8 cellular contexts compared by ENCODE assay signal in genomic region chr5:141051526-141051876, GRCh38. TPM values are rescaled to one million over a fixed set of nuclear protein-coding genes. Genes with fewer than 3 reads are reported as not detected.
DNase-seq lines count a peak whose midpoint lies in the region; ATAC-seq, FAIRE-seq and TF ChIP-seq lines count a peak whose summit lies in the region.

No MANE protein-coding gene starts in this region.

- no peak overlapping the region for H2BK120ac ChIP-seq in mesenchymal stem cell (ENCODE audit: low read depth, low read length)

- H3K27me3 Mint-ChIP-seq in activated T-cell treated with anti-CD3 and anti-CD28 coated beads, Interleukin-2, amount 50 U/mL, for 72 hours (ENCODE audit: low read depth): peaks cover 29% of the 10 kb centered on the region

- H3K4ac ChIP-seq in mesenchymal stem cell (ENCODE audit: low read depth in 1 of 2, low read length in 2 of 2): no peak overlapping the region

- peak overlapping the region; percentile 59 to 72 for H3K4me3 Mint-ChIP-seq in activated T-cell treated with anti-CD3 and anti-CD28 coated beads, Interleukin-2, amount 50 U/mL, for 72 hours

- no peak overlapping the region for H3K23ac ChIP-seq in mesenchymal stem cell (ENCODE audit: low read length in 2 of 2)

- no peak for TF ChIP-seq EP300 in transverse colon (IDR thresholded peaks at IDR 0.05; ENCODE audit: low read depth)

- WGBS in mesenchymal stem cell: 4% methylated on average over 19 of the region's 19 CpGs
- WGBS in transverse colon (ENCODE audit: low coverage in 1 of 2), 2 donors: 32 to 43% methylated on average over 11 to 17 of the region's 19 CpGs

- H3K27me3 ChIP-seq in breast epithelium (no peaks in the 10 kb centered on the region), mesenchymal stem cell (ENCODE audit: control insufficient read depth in 1 of 2, insufficient read depth in 1 of 2, low read length in 2 of 2) (peaks cover 7 to 14% of the 10 kb centered on the region in 2 experiments), transverse colon (peaks cover 12% of the 10 kb centered on the region), SJCRH30 (0 out of 2 replicates have a peak, but pooled peaks cover 5% of the 10 kb centered on the region)

- CTCF ChIA-PET in HEK293T (lab: Yijun Ruan, JAX): interaction anchor here (0.7 kb wide), 1 partner anchor 182 kb away, joined by 3 read pairs; no protein-coding TSS in a partner anchor

- H3K18ac ChIP-seq in mesenchymal stem cell (ENCODE audit: low read depth in 1 of 2, low read length in 2 of 2): no peak overlapping the region

- H3K4me1 ChIP-seq in breast epithelium (peaks cover 0 to 5% of the 10 kb centered on the region in 2 donors), mesenchymal stem cell (ENCODE audit: control insufficient read depth, insufficient read depth, low read depth, low read length) (peaks cover 7% of the 10 kb centered on the region), transverse colon (no peaks in the 10 kb centered on the region), SJCRH30 (no peaks in the 10 kb centered on the region)

- H3K4me2 ChIP-seq in mesenchymal stem cell (ENCODE audit: low read length, poor library complexity, severe bottlenecking): peak overlapping the region; percentile 100

- no peaks in the 10 kb centered on the region for H3K79me1 ChIP-seq in mesenchymal stem cell (replicated peaks; ENCODE audit: low read length, poor library complexity, severe bottlenecking)

- no peak overlapping the region for H3K27ac ChIP-seq in breast epithelium
- no peak overlapping the region for H3K27ac ChIP-seq in mesenchymal stem cell (ENCODE audit: low read length, poor library complexity, severe bottlenecking)
- no peak overlapping the region for H3K27ac ChIP-seq in transverse colon
- H3K27ac ChIP-seq in SJCRH30: no peak overlapping the region

- no peak for FAIRE-seq in H54 (lab: Jason Lieb, UNC)

- TF ChIP-seq POLR2A in breast epithelium (IDR thresholded peaks at IDR 0.05): no peak
- no peak for TF ChIP-seq POLR2A in transverse colon (IDR thresholded peaks at IDR 0.05)
- no peak for TF ChIP-seq POLR2A in H54 (IDR thresholded peaks at IDR 0.05; ENCODE audit: low read depth, low read length)

- peak overlapping the region; percentile 49 for H4K8ac ChIP-seq in mesenchymal stem cell (ENCODE audit: low read length)

- H3K9me3 ChIP-seq in breast epithelium: no peaks in the 10 kb centered on the region
- peaks cover 26% of the 10 kb centered on the region for H3K9me3 ChIP-seq in mesenchymal stem cell (ENCODE audit: control insufficient read depth, low read length)
- no peaks in the 10 kb centered on the region for H3K9me3 ChIP-seq in transverse colon
- H3K9me3 ChIP-seq in SJCRH30 (replicated peaks): no peaks in the 10 kb centered on the region

- peaks cover 0 to 4% of the 10 kb centered on the region in 2 donors for H3K36me3 Mint-ChIP-seq in activated T-cell treated with anti-CD3 and anti-CD28 coated beads, Interleukin-2, amount 50 U/mL, for 72 hours (ENCODE audit: insufficient read depth in 2 of 2)

- H3K27ac Mint-ChIP-seq in activated T-cell treated with anti-CD3 and anti-CD28 coated beads, Interleukin-2, amount 50 U/mL, for 72 hours: no peak overlapping the region

- H2AK5ac ChIP-seq in mesenchymal stem cell (ENCODE audit: low read length, severe bottlenecking): no peak overlapping the region

- H3K4me1 Mint-ChIP-seq in activated T-cell treated with anti-CD3 and anti-CD28 coated beads, Interleukin-2, amount 50 U/mL, for 72 hours (ENCODE audit: low read depth): peaks cover 7% of the 10 kb centered on the region

- H4K91ac ChIP-seq in mesenchymal stem cell (ENCODE audit: low read length): no peak overlapping the region

- no peak overlapping the region for H2BK15ac ChIP-seq in mesenchymal stem cell (ENCODE audit: low read depth, poor library complexity, severe bottlenecking)

- H3K14ac ChIP-seq in mesenchymal stem cell (ENCODE audit: low read length in 2 of 2): peak overlapping the region in 1 of 2 experiments; percentile 36

- H3K9me3 Mint-ChIP-seq in activated T-cell treated with anti-CD3 and anti-CD28 coated beads, Interleukin-2, amount 50 U/mL, for 72 hours: peaks cover 0 to 2% of the 10 kb centered on the region in 2 donors

- POLR2A ChIA-PET in HEK293T (lab: Yijun Ruan, JAX): no interaction called here

- no peak overlapping the region for H2BK12ac ChIP-seq in mesenchymal stem cell (ENCODE audit: low read length in 2 of 2)

- TF ChIP-seq CTCF in breast epithelium (IDR thresholded peaks at IDR 0.05) (no peak), transverse colon (IDR thresholded peaks at IDR 0.05) (no peak)

- peak overlapping the region; percentile 39 to 71 (median 64) for H3K4me3 ChIP-seq in breast epithelium
- peak overlapping the region; percentile 63 to 72 for H3K4me3 ChIP-seq in mesenchymal stem cell (ENCODE audit: insufficient read depth in 1 of 2, low read depth in 1 of 2, low read length in 2 of 2)
- peak overlapping the region; percentile 5 to 47 (median 28) for H3K4me3 ChIP-seq in transverse colon
- H3K4me3 ChIP-seq in SJCRH30: no peak overlapping the region

- ATAC-seq in activated T-cell treated with anti-CD3 and anti-CD28 coated beads, Interleukin-2, amount 50 U/mL, for 72 hours (replicated peaks in 1 of 2): no peak

- H2AFZ ChIP-seq in mesenchymal stem cell (ENCODE audit: low read depth, low read length): peak overlapping the region; percentile 93

- no peak for DNase-seq in activated T-cell treated with anti-CD3 and anti-CD28 coated beads, Interleukin-2, amount 50 U/mL, for 72 hours
- DNase-seq in activated T-cell treated with anti-CD3 and anti-CD28 coated beads, Interleukin-2, amount 50 U/mL, for 48 hours: no peak
- DNase-seq in breast epithelium (ENCODE audit: low spot score in 2 of 2) (no peak), mesenchymal stem cell (no peak), transverse colon (no peak), SJCRH30 (no peak), H54 (ENCODE audit: insufficient read length, low spot score) (no peak), HEK293T (ENCODE audit: extremely low spot score) (no peak)

- no peak overlapping the region for H2BK5ac ChIP-seq in mesenchymal stem cell (ENCODE audit: low read depth, low read length, poor library complexity, severe bottlenecking)

- intact Hi-C loops in breast epithelium (cut with DNase I; ENCODE audit: low total_unique reads) (no loop called here), transverse colon (cut with DNase I; ENCODE audit: low total_unique reads) (no loop called here)

- H3K9ac ChIP-seq in mesenchymal stem cell (ENCODE audit: low read length): no peak overlapping the region

- in situ Hi-C loops in transverse colon (cut with MboI; ENCODE audit: low pct_ligation_motif_present in 1 of 4, low pct_unique_long_range_greater_than_20kb in 1 of 4, low sequenced_read_pairs in 3 of 4): no loop called here

- H3K36me3 ChIP-seq in breast epithelium (no peaks in the 10 kb centered on the region), mesenchymal stem cell (ENCODE audit: control insufficient read depth in 1 of 2, insufficient read depth in 2 of 2, low read depth in 1 of 2, low read length in 2 of 2) (no peaks in the 10 kb centered on the region), transverse colon (no peaks in the 10 kb centered on the region), SJCRH30 (no peaks in the 10 kb centered on the region)

TF ChIP-seq in HEK293T, 16 proteins besides CTCF, POLR2A, EP300 and RAD21:
- no peak for TF ChIP-seq CTBP1 (IDR thresholded peaks at IDR 0.05; ENCODE audit: borderline replicate concordance)
- no peak for TF ChIP-seq ELF4 (IDR thresholded peaks at IDR 0.05)
- no peak for TF ChIP-seq FOXA1 (IDR thresholded peaks at IDR 0.05)
- TF ChIP-seq ZNF384 (IDR thresholded peaks at IDR 0.05): no peak
- TF ChIP-seq FOXK2 (IDR thresholded peaks at IDR 0.05): no peak
- TF ChIP-seq SUZ12 (IDR thresholded peaks at IDR 0.05): no peak
- TF ChIP-seq L3MBTL2 (conservative IDR thresholded peaks at IDR 0.05): no peak

RNA-seq across cellular contexts. Expression of gene PCDHB1, which starts 0.3 kb away (rescaled TPM):
- not detected for total RNA-seq in activated T-cell treated with anti-CD3 and anti-CD28 coated beads, Interleukin-2, amount 50 U/mL, for 72 hours
- total RNA-seq in breast epithelium (under 1 TPM in 2 of 3 donors, not detected in 1; under 0.01 TPM), transverse colon (not detected)
- polyA plus RNA-seq in mesenchymal stem cell (2013, experiment 1 of 2): under 0.01 TPM
- under 0.01 TPM for polyA plus RNA-seq in mesenchymal stem cell (2013, experiment 2 of 2)
- total RNA-seq in SJCRH30 (2014; rRNA removed; shearing (Covaris generic)): not detected in 2 replicates

RNA-seq across cellular contexts. Expression of gene PCDHB2, which starts 42.9 kb away (rescaled TPM):
- not detected for total RNA-seq in activated T-cell treated with anti-CD3 and anti-CD28 coated beads, Interleukin-2, amount 50 U/mL, for 72 hours
- total RNA-seq in breast epithelium: 10 to 100 TPM in 1 of 3 donors, 1 to 10 TPM in 2; 3.8 to 10.8 (median 9.8) TPM
- 34.1 TPM for polyA plus RNA-seq in mesenchymal stem cell (2013, experiment 1 of 2)
- polyA plus RNA-seq in mesenchymal stem cell (2013, experiment 2 of 2): 34.2 TPM
- 1 to 10 TPM in 3 of 4 donors, under 1 TPM in 1; 0.80 to 1.9 (median 1.2) TPM for total RNA-seq in transverse colon
- 24.4 and 24.6 TPM in 2 replicates for total RNA-seq in SJCRH30 (2014; rRNA removed; shearing (Covaris generic))

RNA-seq across cellular contexts. Expression of gene PCDHB3, which starts 48.8 kb away (rescaled TPM):
- total RNA-seq in activated T-cell treated with anti-CD3 and anti-CD28 coated beads, Interleukin-2, amount 50 U/mL, for 72 hours: not detected
- total RNA-seq in breast epithelium (1 to 10 TPM; 3.4 to 6.2 (median 5.4) TPM), transverse colon (under 1 TPM in 3 of 4 donors, not detected in 1; 0.64 to 0.82 (median 0.80) TPM)
- 1.4 TPM for polyA plus RNA-seq in mesenchymal stem cell (2013, experiment 1 of 2)
- 1.5 TPM for polyA plus RNA-seq in mesenchymal stem cell (2013, experiment 2 of 2)
- total RNA-seq in SJCRH30 (2014; rRNA removed; shearing (Covaris generic)): 1.3 and 1.6 TPM in 2 replicates
